In genomic region chr6:75930954-75931689, GRCh38 we compare ENCODE assay signal across 22 cellular contexts.
DNase-seq lines count a peak whose midpoint lies in the region; TF ChIP-seq lines count a peak whose summit lies in the region.
"Had no signal": no experiment of that assay in that cellular context is flagged by ENCODE, and none has a peak within 500 bp of the region (broad histone marks: within the 10 kb centered on the region; RNA-seq: fewer than 3 reads in every experiment).

No MANE protein-coding gene starts in this region.

- H3K36me3 Mint-ChIP-seq in HFFc6 (ENCODE audit: low read depth): no peaks in the 10 kb centered on the region
- H3K36me3 Mint-ChIP-seq in nephron progenitor cell (ENCODE audit: low read depth): no peaks in the 10 kb centered on the region
- H3K36me3 Mint-ChIP-seq: activated CD4-positive, alpha-beta memory T cell treated with anti-CD3 and anti-CD28 coated beads for 36 hours; natural killer cell treated with Interleukin-12 subunit alpha and Interleukin-12 subunit beta and Interleukin-15 and Interleukin-18, amount 100 ng/mL, for 72 hours had no signal

- no peak for TF ChIP-seq CTCF in HFFc6 (IDR thresholded peaks at IDR 0.05)
- no peak for TF ChIP-seq CTCF in nephron progenitor cell (IDR thresholded peaks at IDR 0.05)

- DNase-seq in AG20443 (ENCODE audit: low spot score): peak; percentile 30
- DNase-seq in HFFc6: peak; percentile 1
- DNase-seq in fibroblast of peridontal ligament (ENCODE audit: extremely low read depth): peak; percentile 14
- no peak for DNase-seq in nephron progenitor cell
- no peak for DNase-seq in stimulated activated CD4-positive, alpha-beta T cell treated with anti-CD3 and anti-CD28 coated beads, Interleukin-4, amount 100 ng/mL, for 4 hours
- no peak for DNase-seq in activated CD4-positive, alpha-beta T cell treated with anti-CD3 and anti-CD28 coated beads for 4 hours
- DNase-seq in stimulated activated CD4-positive, alpha-beta T cell treated with anti-CD3 and anti-CD28 coated beads, Interleukin-4, amount 100 ng/mL, for 24 hours: no peak
- DNase-seq in LoVo (ENCODE audit: low spot score): no peak
- DNase-seq: activated CD4-positive, alpha-beta memory T cell treated with anti-CD3 and anti-CD28 coated beads for 36 hours; activated CD4-positive, CD25-positive, alpha-beta regulatory T cell treated with anti-CD3 and anti-CD28 coated beads, Interleukin-2, amount 50 U/mL, for 72 hours; activated CD8-positive, alpha-beta memory T cell treated with anti-CD3 and anti-CD28 coated beads, Interleukin-2, amount 50 U/mL, for 4 hours; C1 segment of cervical spinal cord; DMS153; lower lobe of right lung; ovary; spleen; stimulated activated CD4-positive, alpha-beta T cell treated with anti-CD3 and anti-CD28 coated beads, Interleukin-2, amount 100 ng/mL, for 24 hours; T-helper 2 cell; upper lobe of left lung had no signal

- no peak overlapping the region for H3K4me3 Mint-ChIP-seq in HFFc6
- no peak overlapping the region for H3K4me3 Mint-ChIP-seq in nephron progenitor cell
- H3K4me3 Mint-ChIP-seq: activated CD4-positive, alpha-beta memory T cell treated with anti-CD3 and anti-CD28 coated beads for 36 hours; activated naive CD4-positive, alpha-beta T cell treated with anti-CD3 and anti-CD28 coated beads for 36 hours; H9; natural killer cell treated with Interleukin-12 subunit alpha and Interleukin-12 subunit beta and Interleukin-15 and Interleukin-18, amount 100 ng/mL, for 72 hours had no signal

- H3K27me3 Mint-ChIP-seq in HFFc6 (ENCODE audit: insufficient read depth) (peaks cover 3% of the 10 kb centered on the region; the same call in 1 of the 2 replicates), nephron progenitor cell (ENCODE audit: low read depth, poor library complexity) (peaks cover 15% of the 10 kb centered on the region)

- H3K27ac Mint-ChIP-seq in HFFc6: no peak overlapping the region
- H3K27ac Mint-ChIP-seq in nephron progenitor cell: peak overlapping the region; percentile 84
- H3K27ac Mint-ChIP-seq: activated CD4-positive, alpha-beta memory T cell treated with anti-CD3 and anti-CD28 coated beads for 36 hours; activated naive CD4-positive, alpha-beta T cell treated with anti-CD3 and anti-CD28 coated beads for 36 hours; H9; natural killer cell treated with Interleukin-12 subunit alpha and Interleukin-12 subunit beta and Interleukin-15 and Interleukin-18, amount 100 ng/mL, for 72 hours had no signal

- H3K9me3 Mint-ChIP-seq in HFFc6 (no peaks in the 10 kb centered on the region), nephron progenitor cell (no peaks in the 10 kb centered on the region)
- H3K9me3 Mint-ChIP-seq: activated CD4-positive, alpha-beta memory T cell treated with anti-CD3 and anti-CD28 coated beads for 36 hours; activated naive CD4-positive, alpha-beta T cell treated with anti-CD3 and anti-CD28 coated beads for 36 hours; H9; natural killer cell treated with Interleukin-12 subunit alpha and Interleukin-12 subunit beta and Interleukin-15 and Interleukin-18, amount 100 ng/mL, for 72 hours had no signal

- H3K4me1 Mint-ChIP-seq in HFFc6 (ENCODE audit: low read depth): peaks cover 19% of the 10 kb centered on the region
- peaks cover 15% of the 10 kb centered on the region for H3K4me1 Mint-ChIP-seq in nephron progenitor cell

Comparison
In these comparisons a context has a peak if more than half of its experiments do, and no peak if none do; other contexts are left out.
1. DNase-seq: peak in AG20443 (single experiment), HFFc6 (single experiment) and fibroblast of peridontal ligament (single experiment); none in nephron progenitor cell (single experiment), stimulated activated CD4-positive, alpha-beta T cell treated with anti-CD3 and anti-CD28 coated beads, Interleukin-4, amount 100 ng/mL, for 4 hours (0 of 2), activated CD4-positive, alpha-beta T cell treated with anti-CD3 and anti-CD28 coated beads for 4 hours (0 of 2), stimulated activated CD4-positive, alpha-beta T cell treated with anti-CD3 and anti-CD28 coated beads, Interleukin-4, amount 100 ng/mL, for 24 hours (single experiment) and LoVo (single experiment).